ENCODE assay signal across 14 cellular contexts in genomic region chr11:14611939-14612338, GRCh38. TPM values are rescaled to one million over a fixed set of nuclear protein-coding genes. Genes with fewer than 3 reads are reported as not detected.
DNase-seq lines count a peak whose midpoint lies in the region; ATAC-seq and TF ChIP-seq lines count a peak whose summit lies in the region.
"Had no signal": no experiment of that assay in that cellular context is flagged by ENCODE, and none has a peak within 500 bp of the region (broad histone marks: within the 10 kb centered on the region; RNA-seq: fewer than 3 reads in every experiment).

No MANE protein-coding gene starts in this region.

- H3K36me3 Mint-ChIP-seq in T-cell, result peaks cover 38% of the 10 kb centered on the region

- CTCF ChIA-PET in T-cell (lab: Charles Lee), result no interaction called here

- peaks cover 36 to 49% (median 42%) of the 10 kb centered on the region in 3 donors for H3K4me1 Mint-ChIP-seq in T-cell

- H3K9me3 ChIP-seq in mucosa of descending colon, result no peaks in the 10 kb centered on the region
- H3K9me3 ChIP-seq in BE2C, result no peaks in the 10 kb centered on the region
- H3K9me3 ChIP-seq: SJSA1, suprapubic skin had no signal

- POLR2A ChIA-PET in T-cell (lab: Charles Lee), result interaction anchor here in 1 of 2 donors (0.6 kb wide), 1 partner anchor 118 kb away, joined by 3 read pairs; no protein-coding TSS in a partner anchor

- H3K27ac Mint-ChIP-seq in T-cell, result peak overlapping the region; percentile 74 to 83

- H3K4me3 Mint-ChIP-seq in T-cell, result no peak overlapping the region

- H3K36me3 ChIP-seq in mucosa of descending colon (ENCODE audit: low read depth) (no peaks in the 10 kb centered on the region), BE2C (no peaks in the 10 kb centered on the region)
- H3K36me3 ChIP-seq: SJSA1, suprapubic skin had no signal

- DNase-seq in GM12865 (ENCODE audit: low read depth) (peak; percentile 32), T-cell (no peak), mucosa of descending colon (no peak), foreskin melanocyte (no peak), left colon (no peak), BE2C (no peak)
- DNase-seq: activated CD4-positive, CD25-positive, alpha-beta regulatory T cell treated with anti-CD3 and anti-CD28 coated beads, Interleukin-2, amount 50 U/mL, for 72 hours; DMS 273 treated with DMSO at 0.1 percent for 48 hours; NCI-H187; NCI-H748 treated with DMSO at 0.1 percent for 48 hours had no signal

- H3K4me1 ChIP-seq in mucosa of descending colon (ENCODE audit: low read depth) (no peaks in the 10 kb centered on the region), BE2C (no peaks in the 10 kb centered on the region)
- H3K4me1 ChIP-seq: SJSA1, suprapubic skin had no signal

- H3K4me3 ChIP-seq in GM12865 (ENCODE audit: low read depth, low read length), result no peak overlapping the region
- no peak overlapping the region for H3K4me3 ChIP-seq in mucosa of descending colon
- no peak overlapping the region for H3K4me3 ChIP-seq in BE2C (ENCODE audit: low read depth, low read length)
- H3K4me3 ChIP-seq: SJSA1, suprapubic skin had no signal

- H3K27me3 ChIP-seq in BE2C, result no peaks in the 10 kb centered on the region
- H3K27me3 ChIP-seq: suprapubic skin had no signal

- intact Hi-C loops in mucosa of descending colon (cut with DNase I, micrococcal nuclease) (no loop called here), left colon (cut with DNase I, micrococcal nuclease) (no loop called here)

- TF ChIP-seq CTCF in GM12865 (IDR thresholded peaks at IDR 0.05; ENCODE audit: insufficient read depth, low read depth, low read length, missing control alignments) (no peak), mucosa of descending colon (IDR thresholded peaks at IDR 0.05) (no peak), BE2C (IDR thresholded peaks at IDR 0.05; ENCODE audit: low read depth, low read length) (no peak)

- ATAC-seq in HG02885 (IDR thresholded peaks at IDR 0.05; ENCODE audit: poor library complexity, unreplicated experiment) (peak; percentile 70), T-cell (replicated peaks in 1 of 4) (no peak), mucosa of descending colon (peak; percentile 9), left colon (no peak)
- ATAC-seq: HCT116 had no signal

- H3K27me3 Mint-ChIP-seq in T-cell, result no peaks in the 10 kb centered on the region

- H3K9me3 Mint-ChIP-seq in T-cell, result no peaks in the 10 kb centered on the region

RNA-seq across cellular contexts. Expression of gene PDE3B, which starts 31.7 kb away (rescaled TPM):
- 100 to 1,000 TPM; 130 to 162 (median 143) TPM for total RNA-seq in T-cell
- 10 to 100 TPM; 22.4 to 47.0 (median 25.9) TPM for total RNA-seq in mucosa of descending colon
- 10 to 100 TPM; 23.9 to 32.9 TPM for total RNA-seq in left colon
- polyA plus RNA-seq in BE2C (2012; ENCODE audit: insufficient read depth, insufficient read length, low read depth), result 2.8 TPM

Comparison
In these comparisons a context has a peak if more than half of its experiments do, and no peak if none do; other contexts are left out.
1. ATAC-seq: peak in HG02885 (single experiment) and mucosa of descending colon (single experiment); none in T-cell (0 of 4) and left colon (single experiment).